1 cellular context compared by ENCODE assay signal in the genomic region with DNA sequence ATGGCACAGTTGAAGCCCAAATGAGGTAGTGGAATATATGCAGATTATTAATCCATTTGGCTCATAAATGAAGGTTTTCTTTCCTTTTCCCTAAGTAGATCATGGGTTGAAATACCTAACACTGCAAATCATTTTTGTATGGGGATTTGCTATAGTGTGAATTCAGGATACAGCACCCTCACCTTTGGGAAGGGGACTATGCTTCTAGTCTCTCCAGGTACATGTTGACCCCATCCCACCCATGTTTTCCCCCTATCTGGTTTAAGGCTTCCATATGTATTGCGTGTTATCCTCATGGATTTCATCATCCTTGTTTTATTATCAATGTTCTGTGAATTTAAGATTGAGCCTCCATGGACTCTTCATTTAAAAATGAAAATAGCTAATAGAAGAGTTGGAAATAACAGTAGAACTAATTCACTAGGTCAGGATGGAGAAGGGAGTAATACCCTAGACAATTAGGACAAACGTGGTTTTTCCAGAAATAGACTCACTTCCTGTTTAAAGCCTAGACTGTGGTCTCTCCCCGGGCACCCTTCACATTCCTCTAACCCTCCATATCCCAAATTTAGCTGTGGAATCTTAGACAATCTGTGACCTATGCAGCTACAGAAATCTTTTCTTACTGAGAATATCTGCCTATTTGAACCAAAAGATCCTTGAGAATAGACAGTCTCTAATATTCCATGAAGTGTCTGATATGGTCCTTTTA.
TF ChIP-seq lines count a peak whose summit lies in the region.

No MANE protein-coding gene starts in this region.

TF ChIP-seq in HepG2, 621 proteins besides CTCF, POLR2A, EP300 and RAD21 (continued from another document):
- TF ChIP-seq, protein P1, sequence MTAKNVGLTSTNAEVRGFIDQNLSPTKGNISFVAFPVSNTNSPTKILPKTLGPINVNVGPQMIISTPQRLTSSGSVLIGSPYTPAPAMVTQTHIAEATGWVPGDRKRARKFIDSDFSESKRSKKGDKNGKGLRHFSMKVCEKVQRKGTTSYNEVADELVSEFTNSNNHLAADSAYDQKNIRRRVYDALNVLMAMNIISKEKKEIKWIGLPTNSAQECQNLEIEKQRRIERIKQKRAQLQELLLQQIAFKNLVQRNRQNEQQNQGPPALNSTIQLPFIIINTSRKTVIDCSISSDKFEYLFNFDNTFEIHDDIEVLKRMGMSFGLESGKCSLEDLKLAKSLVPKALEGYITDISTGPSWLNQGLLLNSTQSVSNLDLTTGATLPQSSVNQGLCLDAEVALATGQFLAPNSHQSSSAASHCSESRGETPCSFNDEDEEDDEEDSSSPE (CRISPR knock-in tag; IDR thresholded peaks at IDR 0.05): no peak
- TF ChIP-seq POLR2G (IDR thresholded peaks at IDR 0.05; ENCODE audit: low read depth, low read length): no peak
- TF ChIP-seq CEBPB (IDR thresholded peaks at IDR 0.05; ENCODE audit: borderline replicate concordance, low read depth, low read length): peak; percentile 56
- TF ChIP-seq NFKB2 (CRISPR knock-in tag; IDR thresholded peaks at IDR 0.05; ENCODE audit: borderline replicate concordance): no peak
- TF ChIP-seq ATF7 (IDR thresholded peaks at IDR 0.05): peak; percentile 28; the same call in 1 of the 2 replicates
- no peak for TF ChIP-seq ATF7 (CRISPR knock-in tag; IDR thresholded peaks at IDR 0.05)
